Comparison of ENCODE assay signal across 18 cellular contexts in genomic region chr2:98253461-98254073, GRCh38.
DNase-seq lines count a peak whose midpoint lies in the region; ATAC-seq and TF ChIP-seq lines count a peak whose summit lies in the region.
"Had no signal": no experiment of that assay in that cellular context is flagged by ENCODE, and none has a peak within 500 bp of the region (broad histone marks: within the 10 kb centered on the region; RNA-seq: fewer than 3 reads in every experiment).

No MANE protein-coding gene starts in this region.

- DNase-seq in Right ventricle myocardium inferior (ENCODE audit: missing footprints): no peak
- DNase-seq in cardiac septum (ENCODE audit: low spot score): no peak
- peak; percentile 47 to 73 for DNase-seq in cardiac fibroblast (ENCODE audit: low read depth in 2 of 2)
- peak; percentile 10 for DNase-seq in iris pigment epithelial cell (ENCODE audit: low read depth)
- DNase-seq in aorta: no peak
- no peak for DNase-seq in kidney tubule cell (ENCODE audit: low spot score)
- DNase-seq: 8988T; activated naive CD8-positive, alpha-beta T cell treated with anti-CD3 and anti-CD28 coated beads, Interleukin-2, amount 10 ng/mL, durations not matched to agents 7 days and 5 days; cerebellar nuclear complex; effector CD8-positive, alpha-beta T cell; NCI-H1436 treated with DMSO at 0.1 percent for 48 hours; SK-N-SH; stimulated activated CD8-positive, alpha-beta memory T cell treated with anti-CD3 and anti-CD28 coated beads, Interleukin-4, amount 100 ng/mL, for 48 hours had no signal

- intact Hi-C loops in Right ventricle myocardium inferior (cut with DNase I) (no loop called here), cardiac septum (cut with DNase I) (no loop called here), aorta (cut with DNase I) (loop anchor here in 1 of 2 donors (10.0 kb wide), 1 partner anchor 109 kb away; no protein-coding TSS in a partner anchor)

- ATAC-seq in Right ventricle myocardium inferior (peak; percentile 62), aorta (ENCODE audit: low FRiP score) (peak; percentile 54), GM19463 (IDR thresholded peaks at IDR 0.05; ENCODE audit: unreplicated experiment) (no peak)
- ATAC-seq in activated T-helper 17 cell treated with anti-CD3 and anti-CD28 coated beads, Interleukin-2, amount 50 U/mL, for 72 hours (replicated peaks): no peak
- ATAC-seq: activated CD4-positive, CD25-positive, alpha-beta regulatory T cell treated with anti-CD3 and anti-CD28 coated beads, Interleukin-2, amount 50 U/mL, for 24 hours had no signal

- TF ChIP-seq CTCF in cardiac fibroblast (IDR thresholded peaks at IDR 0.05; ENCODE audit: low read depth, low read length): no peak

- no peaks in the 10 kb centered on the region for H3K36me3 Mint-ChIP-seq in activated T-helper 17 cell treated with anti-CD3 and anti-CD28 coated beads, Interleukin-2, amount 50 U/mL, for 72 hours (ENCODE audit: low read depth)
- H3K36me3 Mint-ChIP-seq: activated naive CD8-positive, alpha-beta T cell treated with anti-CD3 and anti-CD28 coated beads, Interleukin-2, amount 10 ng/mL, durations not matched to agents 7 days and 5 days had no signal

- peaks cover 22% of the 10 kb centered on the region for H3K27me3 Mint-ChIP-seq in activated T-helper 17 cell treated with anti-CD3 and anti-CD28 coated beads, Interleukin-2, amount 50 U/mL, for 72 hours

- no peaks in the 10 kb centered on the region for H3K4me1 Mint-ChIP-seq in activated T-helper 17 cell treated with anti-CD3 and anti-CD28 coated beads, Interleukin-2, amount 50 U/mL, for 72 hours
- H3K4me1 Mint-ChIP-seq: activated naive CD8-positive, alpha-beta T cell treated with anti-CD3 and anti-CD28 coated beads, Interleukin-2, amount 10 ng/mL, durations not matched to agents 7 days and 5 days had no signal

- H3K9me3 ChIP-seq in aorta (ENCODE audit: control insufficient read depth, low read length): no peaks in the 10 kb centered on the region
- H3K9me3 ChIP-seq: SK-N-SH, suprapubic skin had no signal

- H3K27me3 ChIP-seq in aorta (ENCODE audit: control insufficient read depth in 1 of 2, insufficient read depth in 2 of 2, low read length in 1 of 2): no peaks in the 10 kb centered on the region
- H3K27me3 ChIP-seq: suprapubic skin had no signal

- H3K4me3 ChIP-seq in cardiac fibroblast (replicated peaks in 1 of 2; ENCODE audit: low read depth in 2 of 2, low read length in 2 of 2): no peak overlapping the region
- no peak overlapping the region for H3K4me3 ChIP-seq in aorta (ENCODE audit: low read length in 2 of 2)
- H3K4me3 ChIP-seq: suprapubic skin had no signal

- peak overlapping the region; percentile 51 to 57 for H3K27ac ChIP-seq in aorta (ENCODE audit: low read depth in 1 of 2, low read length in 2 of 2)
- H3K27ac ChIP-seq: parathyroid adenoma, suprapubic skin had no signal

- no peaks in the 10 kb centered on the region for H3K36me3 ChIP-seq in aorta (ENCODE audit: control insufficient read depth in 1 of 2, insufficient read depth in 2 of 2, low read length in 1 of 2)
- H3K36me3 ChIP-seq: suprapubic skin had no signal

- H3K4me3 Mint-ChIP-seq in activated T-helper 17 cell treated with anti-CD3 and anti-CD28 coated beads, Interleukin-2, amount 50 U/mL, for 72 hours: no peak overlapping the region
- H3K4me3 Mint-ChIP-seq: activated naive CD8-positive, alpha-beta T cell treated with anti-CD3 and anti-CD28 coated beads, Interleukin-2, amount 10 ng/mL, durations not matched to agents 7 days and 5 days had no signal

- H3K9me3 Mint-ChIP-seq in activated T-helper 17 cell treated with anti-CD3 and anti-CD28 coated beads, Interleukin-2, amount 50 U/mL, for 72 hours: peaks cover 2% of the 10 kb centered on the region

- H3K4me1 ChIP-seq in aorta (ENCODE audit: control insufficient read depth in 1 of 2, insufficient read depth in 2 of 2, low read length in 2 of 2): no peaks in the 10 kb centered on the region
- H3K4me1 ChIP-seq: parathyroid adenoma, suprapubic skin had no signal

- WGBS in aorta, 2 donors: 5 to 10% methylated on average over 5 of the region's 5 CpGs

- H3K27ac Mint-ChIP-seq in activated T-helper 17 cell treated with anti-CD3 and anti-CD28 coated beads, Interleukin-2, amount 50 U/mL, for 72 hours: no peak overlapping the region
- H3K27ac Mint-ChIP-seq: activated naive CD8-positive, alpha-beta T cell treated with anti-CD3 and anti-CD28 coated beads, Interleukin-2, amount 10 ng/mL, durations not matched to agents 7 days and 5 days had no signal

Comparison
In these comparisons a context has a peak if more than half of its experiments do, and no peak if none do; other contexts are left out.
1. ATAC-seq: peak in Right ventricle myocardium inferior (single experiment) and aorta (single experiment); none in GM19463 (single experiment) and activated T-helper 17 cell treated with anti-CD3 and anti-CD28 coated beads, Interleukin-2, amount 50 U/mL, for 72 hours (single experiment).
2. DNase-seq: peak in cardiac fibroblast (2 of 2) and iris pigment epithelial cell (single experiment); none in Right ventricle myocardium inferior (single experiment), cardiac septum (single experiment), aorta (0 of 2) and kidney tubule cell (single experiment).